Comparison of ENCODE assay signal across 8 cellular contexts in genomic region chr16:72848759-72849664, GRCh38.
DNase-seq lines count a peak whose midpoint lies in the region; ATAC-seq and TF ChIP-seq lines count a peak whose summit lies in the region.

No MANE protein-coding gene starts in this region.

- H3K27me3 ChIP-seq in SK-N-SH (ENCODE audit: insufficient read depth) = no peaks in the 10 kb centered on the region

- H3K79me2 ChIP-seq in SK-N-SH (ENCODE audit: insufficient read depth) = peaks cover 27% of the 10 kb centered on the region

- peak overlapping the region; percentile 51 for H3K9ac ChIP-seq in SK-N-SH

- H3K27ac ChIP-seq in SK-N-SH (ENCODE audit: low read depth in 2 of 2, low read length in 1 of 2) = peak overlapping the region; percentile 89 to 92

- no peak for TF ChIP-seq CTCF in SK-N-SH (IDR thresholded peaks at IDR 0.05)

- no peaks in the 10 kb centered on the region for H4K20me1 ChIP-seq in SK-N-SH (ENCODE audit: insufficient read depth)

- H3K36me3 ChIP-seq in SK-N-SH (replicated peaks in 1 of 2; ENCODE audit: control insufficient read depth in 1 of 2, insufficient read depth in 2 of 2, low read length in 1 of 2) = peaks cover 0 to 3% of the 10 kb centered on the region in 2 experiments

- no peaks in the 10 kb centered on the region for H3F3A ChIP-seq in SK-N-SH (replicated peaks; ENCODE audit: insufficient read depth)

- CTCF ChIA-PET in SK-N-SH (lab: Yijun Ruan, JAX) = interaction anchor here (0.6 to 6.8 kb wide), 11 partner anchors 8 to 1108 kb away, joined by 3 to 82 read pairs (median 4); no protein-coding TSS in a partner anchor

- H3K4me1 ChIP-seq in SK-N-SH (ENCODE audit: control insufficient read depth in 1 of 2, insufficient read depth in 2 of 2, low read depth in 1 of 2, low read length in 1 of 2) = peaks cover 19 to 46% of the 10 kb centered on the region in 2 experiments

- POLR2A ChIA-PET in SK-N-SH (lab: Yijun Ruan, JAX) = interaction anchor here (1.5 kb wide), 1 partner anchor 10 kb away, joined by 4 read pairs; no protein-coding TSS in a partner anchor

- intact Hi-C loops in head of caudate nucleus (cut with DNase I) = no loop called here

- H3K9me3 ChIP-seq in SK-N-SH = no peaks in the 10 kb centered on the region

- peak overlapping the region; percentile 64 for H3K4me2 ChIP-seq in SK-N-SH

- H2AFZ ChIP-seq in SK-N-SH (ENCODE audit: low read depth) = no peak overlapping the region; the same call in 1 of the 2 replicates

- no peak for ATAC-seq in GM21390 (IDR thresholded peaks at IDR 0.05; ENCODE audit: unreplicated experiment)
- no peak for ATAC-seq in HG03432 (IDR thresholded peaks at IDR 0.05; ENCODE audit: unreplicated experiment)

- peak overlapping the region; percentile 25 for H3K4me3 ChIP-seq in SK-N-SH (ENCODE audit: low read depth in 2 of 2, low read length in 1 of 2)

- DNase-seq in 8988T (peak; percentile 40), HT-29 (ENCODE audit: low spot score) (peak; percentile 87), SK-N-SH (peak; percentile 82), head of caudate nucleus (peak; percentile 40 to 89 (median 76)), pulmonary artery endothelial cell (ENCODE audit: low read depth, low spot score) (peak; percentile 66), NCI-H1048 (lab: John Stamatoyannopoulos, UW) (no peak)

- no peak; the same call in 1 of the 2 replicates for TF ChIP-seq RAD21 in SK-N-SH (IDR thresholded peaks at IDR 0.05; ENCODE audit: low read length)

- peak; percentile 37 to 44; a peak in 2 of 4 replicates for TF ChIP-seq EP300 in SK-N-SH (IDR thresholded peaks at IDR 0.05; ENCODE audit: borderline replicate concordance in 1 of 2, low read depth in 1 of 2, low read length in 1 of 2)

- no peaks in the 10 kb centered on the region for H3K9me2 ChIP-seq in SK-N-SH

- WGBS in SK-N-SH (ENCODE audit: low lambda C conversion rate) = 17% methylated on average over 21 of the region's 24 CpGs

TF ChIP-seq in SK-N-SH, 30 proteins besides CTCF, POLR2A, EP300 and RAD21:
- TF ChIP-seq TCF12 (IDR thresholded peaks at IDR 0.05) = peak; percentile 77
- 0 out of 2 replicates have a peak, but pooled peaks have one; percentile 30 for TF ChIP-seq POLR2AphosphoS5 (IDR thresholded peaks at IDR 0.05; ENCODE audit: low read depth, low read length)
- TF ChIP-seq GABPA (IDR thresholded peaks at IDR 0.05; ENCODE audit: low read depth) = no peak
- 0 out of 2 replicates have a peak, but pooled peaks have one; percentile 33 for TF ChIP-seq TEAD4 (IDR thresholded peaks at IDR 0.05; ENCODE audit: borderline replicate concordance, insufficient read depth)
- peak; percentile 57; the same call in 1 of the 2 replicates for TF ChIP-seq MXI1 (IDR thresholded peaks at IDR 0.05; ENCODE audit: low read depth, low read length)
- TF ChIP-seq NFIC (IDR thresholded peaks at IDR 0.05; ENCODE audit: borderline replicate concordance) = peak; percentile 98
- TF ChIP-seq ELF1 (IDR thresholded peaks at IDR 0.05) = no peak
- TF ChIP-seq, protein P1, sequence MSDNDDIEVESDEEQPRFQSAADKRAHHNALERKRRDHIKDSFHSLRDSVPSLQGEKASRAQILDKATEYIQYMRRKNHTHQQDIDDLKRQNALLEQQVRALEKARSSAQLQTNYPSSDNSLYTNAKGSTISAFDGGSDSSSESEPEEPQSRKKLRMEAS (IDR thresholded peaks at IDR 0.05; ENCODE audit: low read depth) = peak; percentile 26; the same call in 1 of the 2 replicates
- peak; percentile 35; the same call in 1 of the 2 replicates for TF ChIP-seq JUND (IDR thresholded peaks at IDR 0.05)
- TF ChIP-seq, protein P2, sequence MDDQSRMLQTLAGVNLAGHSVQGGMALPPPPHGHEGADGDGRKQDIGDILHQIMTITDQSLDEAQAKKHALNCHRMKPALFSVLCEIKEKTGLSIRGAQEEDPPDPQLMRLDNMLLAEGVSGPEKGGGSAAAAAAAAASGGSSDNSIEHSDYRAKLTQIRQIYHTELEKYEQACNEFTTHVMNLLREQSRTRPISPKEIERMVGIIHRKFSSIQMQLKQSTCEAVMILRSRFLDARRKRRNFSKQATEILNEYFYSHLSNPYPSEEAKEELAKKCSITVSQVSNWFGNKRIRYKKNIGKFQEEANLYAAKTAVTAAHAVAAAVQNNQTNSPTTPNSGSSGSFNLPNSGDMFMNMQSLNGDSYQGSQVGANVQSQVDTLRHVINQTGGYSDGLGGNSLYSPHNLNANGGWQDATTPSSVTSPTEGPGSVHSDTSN (IDR thresholded peaks at IDR 0.05) = peak; percentile 29; the same call in 1 of the 2 replicates
- peak; percentile 2; the same call in 1 of the 2 replicates for TF ChIP-seq FOSL2 (IDR thresholded peaks at IDR 0.05; ENCODE audit: borderline replicate concordance, low read depth)
- TF ChIP-seq SMC3 (IDR thresholded peaks at IDR 0.05; ENCODE audit: low read depth, low read length) = peak; percentile 28; the same call in 1 of the 2 replicates
- TF ChIP-seq, protein P3, sequence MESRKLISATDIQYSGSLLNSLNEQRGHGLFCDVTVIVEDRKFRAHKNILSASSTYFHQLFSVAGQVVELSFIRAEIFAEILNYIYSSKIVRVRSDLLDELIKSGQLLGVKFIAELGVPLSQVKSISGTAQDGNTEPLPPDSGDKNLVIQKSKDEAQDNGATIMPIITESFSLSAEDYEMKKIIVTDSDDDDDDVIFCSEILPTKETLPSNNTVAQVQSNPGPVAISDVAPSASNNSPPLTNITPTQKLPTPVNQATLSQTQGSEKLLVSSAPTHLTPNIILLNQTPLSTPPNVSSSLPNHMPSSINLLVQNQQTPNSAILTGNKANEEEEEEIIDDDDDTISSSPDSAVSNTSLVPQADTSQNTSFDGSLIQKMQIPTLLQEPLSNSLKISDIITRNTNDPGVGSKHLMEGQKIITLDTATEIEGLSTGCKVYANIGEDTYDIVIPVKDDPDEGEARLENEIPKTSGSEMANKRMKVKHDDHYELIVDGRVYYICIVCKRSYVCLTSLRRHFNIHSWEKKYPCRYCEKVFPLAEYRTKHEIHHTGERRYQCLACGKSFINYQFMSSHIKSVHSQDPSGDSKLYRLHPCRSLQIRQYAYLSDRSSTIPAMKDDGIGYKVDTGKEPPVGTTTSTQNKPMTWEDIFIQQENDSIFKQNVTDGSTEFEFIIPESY (IDR thresholded peaks at IDR 0.05; ENCODE audit: borderline replicate concordance, low read depth) = no peak
